In the genomic region with DNA sequence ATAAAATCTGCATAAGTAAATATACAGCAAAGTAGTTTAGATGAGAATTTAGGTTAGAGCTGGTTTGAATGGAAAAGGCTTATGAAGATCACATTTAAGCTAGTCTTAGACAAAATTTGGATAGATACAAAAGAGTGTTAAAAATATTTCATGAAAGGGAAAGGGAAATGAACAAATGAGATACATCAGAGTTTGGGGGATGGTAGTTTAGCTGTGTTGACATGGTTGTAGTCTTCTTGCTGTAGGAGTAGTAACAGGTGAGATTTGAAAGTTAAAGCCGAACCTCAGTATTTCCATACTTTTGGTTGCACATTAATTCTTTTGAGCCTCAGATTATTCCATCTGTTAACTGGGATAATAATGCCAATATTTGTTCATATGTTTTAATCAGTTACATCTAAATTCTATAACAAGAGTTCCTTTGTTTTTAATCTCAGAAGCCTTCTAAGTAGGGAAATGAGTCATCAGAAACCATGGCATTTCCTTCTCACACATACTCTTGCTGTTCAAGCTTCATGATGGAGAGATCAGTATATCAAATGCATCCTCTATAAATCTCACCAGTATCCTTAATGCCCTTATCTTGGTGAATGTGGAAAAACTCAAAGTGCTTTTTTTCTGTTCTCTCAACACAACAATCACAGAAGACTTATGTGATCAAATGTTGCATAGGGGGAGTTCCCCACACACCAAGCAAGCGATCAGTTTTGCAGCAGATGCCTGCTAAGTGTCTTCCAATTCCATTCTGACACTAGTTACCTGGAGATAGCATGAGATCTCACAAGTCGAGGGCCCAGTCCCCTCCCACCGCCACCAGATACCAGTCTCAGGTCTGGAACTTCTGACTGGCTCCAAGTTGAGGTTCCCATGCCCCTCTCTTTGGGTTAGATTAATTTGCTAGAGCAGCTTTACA, we compare ENCODE assay signal across 1 cellular context.
TF ChIP-seq lines count a peak whose summit lies in the region.

No MANE protein-coding gene starts in this region.

TF ChIP-seq in IMR-90, 13 proteins besides CTCF, POLR2A, EP300 and RAD21:
- TF ChIP-seq MXI1 (IDR thresholded peaks at IDR 0.05; ENCODE audit: borderline replicate concordance, low read depth, low read length) (no peak), MAZ (IDR thresholded peaks at IDR 0.05; ENCODE audit: borderline replicate concordance, low read depth, low read length) (no peak), RFX5 (IDR thresholded peaks at IDR 0.05; ENCODE audit: low read depth, low read length) (no peak), BHLHE40 (IDR thresholded peaks at IDR 0.05; ENCODE audit: low read depth, low read length) (no peak), MAFK (IDR thresholded peaks at IDR 0.05; ENCODE audit: low read depth, low read length) (no peak), FOS (IDR thresholded peaks at IDR 0.05; ENCODE audit: low read depth, low read length) (peak; percentile 43; the same call in 1 of the 2 replicates)
